In the genomic region with DNA sequence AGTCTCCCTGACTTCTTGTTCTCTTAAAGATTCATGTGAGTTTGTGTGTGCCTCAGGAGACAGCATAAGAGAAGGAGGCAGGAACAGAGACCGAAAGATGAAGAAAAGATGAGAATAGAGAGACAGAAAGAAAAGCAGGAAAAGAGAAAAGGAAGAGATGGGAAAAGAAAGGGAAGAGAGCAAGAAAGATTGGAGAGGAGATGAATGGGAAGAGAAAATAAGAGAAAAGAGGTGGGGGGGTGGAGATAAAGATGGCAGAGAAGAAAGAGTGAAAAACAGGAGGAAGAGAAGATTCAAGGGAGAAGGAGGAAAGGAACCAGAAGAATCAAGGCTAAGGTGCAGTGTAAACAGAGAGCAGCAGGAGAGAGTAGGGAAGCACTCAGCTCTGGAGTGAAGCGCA, we compare ENCODE assay signal across 37 cellular contexts.
"Had no signal": no experiment of that assay in that cellular context is flagged by ENCODE, and none has a peak within 500 bp of the region (broad histone marks: within the 10 kb centered on the region; RNA-seq: fewer than 3 reads in every experiment).

No MANE protein-coding gene starts in this region.

- H3K27me3 ChIP-seq: ascending aorta, body of pancreas, breast epithelium had no signal

- H3K9me3 ChIP-seq: body of pancreas, breast epithelium had no signal

- H3K36me3 Mint-ChIP-seq: activated naive CD4-positive, alpha-beta T cell treated with anti-CD3 and anti-CD28 coated beads, Interleukin-2, amount 10 ng/mL, durations not matched to agents 7 days and 5 days; activated naive CD4-positive, alpha-beta T cell treated with anti-CD3 and anti-CD28 coated beads, Interleukin-2, amount 50 U/mL, for 72 hours; activated naive CD8-positive, alpha-beta T cell treated with anti-CD3 and anti-CD28 coated beads for 36 hours; brain had no signal

- H3K27me3 Mint-ChIP-seq: activated naive CD4-positive, alpha-beta T cell treated with anti-CD3 and anti-CD28 coated beads, Interleukin-2, amount 50 U/mL, for 24 hours; activated naive CD8-positive, alpha-beta T cell had no signal

- H3K9me3 Mint-ChIP-seq: central memory CD8-positive, alpha-beta T cell had no signal

- H3K36me3 ChIP-seq: adrenal gland, ascending aorta, brain microvascular endothelial cell, breast epithelium, cardiac muscle cell had no signal

- H3K4me3 ChIP-seq: adrenal gland, ascending aorta, body of pancreas, breast epithelium, cardiac muscle cell had no signal

- DNase-seq: activated effector memory CD4-positive, alpha-beta T cell treated with anti-CD3 and anti-CD28 coated beads, Interleukin-2, amount 50 U/mL, for 16 hours; activated effector memory CD4-positive, alpha-beta T cell treated with Interleukin-2 at 50 U/mL for 16 hours; activated gamma-delta T cell; activated gamma-delta T cell treated with Interleukin-2 at 50 U/mL for 16 hours; activated naive CD4-positive, alpha-beta T cell; activated naive CD4-positive, alpha-beta T cell treated with anti-CD3 and anti-CD28 coated beads for 36 hours; activated naive CD4-positive, alpha-beta T cell treated with anti-CD3 and anti-CD28 coated beads, Interleukin-2, amount 10 ng/mL, durations not matched to agents 7 days and 5 days; activated naive CD4-positive, alpha-beta T cell treated with anti-CD3 and anti-CD28 coated beads, Interleukin-2, amount 50 U/mL, for 16 hours; activated naive CD4-positive, alpha-beta T cell treated with Interleukin-2 at 50 U/mL for 16 hours; activated naive CD8-positive, alpha-beta T cell treated with anti-CD3 and anti-CD28 coated beads for 36 hours; activated naive CD8-positive, alpha-beta T cell treated with anti-CD3 and anti-CD28 coated beads, Interleukin-2, amount 10 ng/mL, durations not matched to agents 7 days and 5 days; activated naive CD8-positive, alpha-beta T cell treated with anti-CD3 and anti-CD28 coated beads, Interleukin-2, amount 50 U/mL, for 24 hours; activated T-cell treated with anti-CD3 and anti-CD28 coated beads for 4 hours; activated T-cell treated with anti-CD3 and anti-CD28 coated beads, Interleukin-2, amount 50 U/mL, for 1 hour; activated T-cell treated with anti-CD3 and anti-CD28 coated beads, Interleukin-2, amount 50 U/mL, for 4 hours; activated T-cell treated with anti-CD3 and anti-CD28 coated beads, Interleukin-2, amount 50 U/mL, for 72 hours; amniotic stem cell; amygdala; anterior cingulate cortex; aorta; body of pancreas; brain microvascular endothelial cell; caudate nucleus; central memory CD4-positive, alpha-beta T cell; cerebellar nuclear complex had no signal

- H3K4me1 Mint-ChIP-seq: activated naive CD4-positive, alpha-beta T cell treated with anti-CD3 and anti-CD28 coated beads, Interleukin-2, amount 10 ng/mL, durations not matched to agents 7 days and 5 days; activated naive CD4-positive, alpha-beta T cell treated with anti-CD3 and anti-CD28 coated beads, Interleukin-2, amount 50 U/mL, for 24 hours had no signal

- H3K4me3 Mint-ChIP-seq: activated naive CD4-positive, alpha-beta T cell treated with anti-CD3 and anti-CD28 coated beads for 36 hours; activated naive CD4-positive, alpha-beta T cell treated with anti-CD3 and anti-CD28 coated beads, Interleukin-2, amount 10 ng/mL, durations not matched to agents 7 days and 5 days; activated naive CD4-positive, alpha-beta T cell treated with anti-CD3 and anti-CD28 coated beads, Interleukin-2, amount 50 U/mL, for 24 hours; activated naive CD8-positive, alpha-beta T cell; activated naive CD8-positive, alpha-beta T cell treated with anti-CD3 and anti-CD28 coated beads for 36 hours; activated naive CD8-positive, alpha-beta T cell treated with anti-CD3 and anti-CD28 coated beads, Interleukin-2, amount 10 ng/mL, durations not matched to agents 7 days and 5 days; activated naive CD8-positive, alpha-beta T cell treated with anti-CD3 and anti-CD28 coated beads, Interleukin-2, amount 50 U/mL, for 24 hours; activated T-cell treated with anti-CD3 and anti-CD28 coated beads, Interleukin-2, amount 50 U/mL, for 24 hours; activated T-cell treated with anti-CD3 and anti-CD28 coated beads, Interleukin-2, amount 50 U/mL, for 4 hours; activated T-cell treated with anti-CD3 and anti-CD28 coated beads, Interleukin-2, amount 50 U/mL, for 72 hours; activated T-helper 1 cell treated with anti-CD3 and anti-CD28 coated beads, Interleukin-12 subunit alpha, Interleukin-12 subunit beta, Interleukin-2, Interleukin-4 antibody, amounts not matched to agents 30 ng/mL and 10 ng/mL and 1 ng/mL, durations not matched to agents 14 hours and 24 hours and 36 hours; brain; central memory CD8-positive, alpha-beta T cell had no signal

- H3K27ac Mint-ChIP-seq: activated naive CD4-positive, alpha-beta T cell treated with anti-CD3 and anti-CD28 coated beads for 36 hours; activated naive CD4-positive, alpha-beta T cell treated with anti-CD3 and anti-CD28 coated beads, Interleukin-2, amount 10 ng/mL, durations not matched to agents 7 days and 5 days; activated naive CD4-positive, alpha-beta T cell treated with anti-CD3 and anti-CD28 coated beads, Interleukin-2, amount 50 U/mL, for 24 hours; activated naive CD4-positive, alpha-beta T cell treated with anti-CD3 and anti-CD28 coated beads, Interleukin-2, amount 50 U/mL, for 72 hours; activated naive CD8-positive, alpha-beta T cell; activated naive CD8-positive, alpha-beta T cell treated with anti-CD3 and anti-CD28 coated beads for 36 hours; activated naive CD8-positive, alpha-beta T cell treated with anti-CD3 and anti-CD28 coated beads, Interleukin-2, amount 10 ng/mL, durations not matched to agents 7 days and 5 days; activated naive CD8-positive, alpha-beta T cell treated with anti-CD3 and anti-CD28 coated beads, Interleukin-2, amount 50 U/mL, for 24 hours; activated T-cell treated with anti-CD3 and anti-CD28 coated beads, Interleukin-2, amount 50 U/mL, for 24 hours; activated T-cell treated with anti-CD3 and anti-CD28 coated beads, Interleukin-2, amount 50 U/mL, for 72 hours; activated T-helper 1 cell treated with anti-CD3 and anti-CD28 coated beads, Interleukin-12 subunit alpha, Interleukin-12 subunit beta, Interleukin-2, Interleukin-4 antibody, amounts not matched to agents 30 ng/mL and 10 ng/mL and 1 ng/mL, durations not matched to agents 14 hours and 24 hours and 36 hours; activated T-helper 2 cell treated with anti-CD3 and anti-CD28 coated beads, Interferon-gamma antibody, Interleukin-2, Interleukin-4, amounts not matched to agents 10 μg/mL and 5 μg/mL and 100 μg/mL, durations not matched to agents 14 hours and 24 hours and 36 hours; brain had no signal

- H3K4me1 ChIP-seq: adrenal gland, ascending aorta, body of pancreas, breast epithelium had no signal

- H3K27ac ChIP-seq: adrenal gland, ascending aorta, body of pancreas, brain microvascular endothelial cell, breast epithelium, cardiac muscle cell had no signal

- ATAC-seq: activated naive CD4-positive, alpha-beta T cell treated with anti-CD3 and anti-CD28 coated beads, Interleukin-2, amount 50 U/mL, for 72 hours; activated naive CD8-positive, alpha-beta T cell treated with anti-CD3 and anti-CD28 coated beads, Interleukin-2, amount 50 U/mL, for 24 hours; activated T-cell treated with anti-CD3 and anti-CD28 coated beads, Interleukin-2, amount 50 U/mL, for 4 hours; activated T-cell treated with anti-CD3 and anti-CD28 coated beads, Interleukin-2, amount 50 U/mL, for 72 hours; body of pancreas had no signal
